In genomic region chr2:61816480-61817355, GRCh38 we compare ENCODE assay signal across 16 cellular contexts. TPM values are rescaled to one million over a fixed set of nuclear protein-coding genes. Genes with fewer than 3 reads are reported as not detected.
A peak's percentile ranks its signal among the peaks of the same experiment; 100 is the strongest.
DNase-seq lines count a peak whose midpoint lies in the region; TF ChIP-seq lines count a peak whose summit lies in the region.
"Had no signal": no experiment of that assay in that cellular context is flagged by ENCODE, and none has a peak within 500 bp of the region (broad histone marks: within the 10 kb centered on the region; RNA-seq: fewer than 3 reads in every experiment).

No MANE protein-coding gene starts in this region.

- H3K4me3 ChIP-seq in choroid plexus epithelial cell (ENCODE audit: low read depth, low read length) (no peak overlapping the region), skeletal muscle tissue (ENCODE audit: low read length in 3 of 3) (peak overlapping the region in 1 of 3 donors; percentile 23)
- H3K4me3 ChIP-seq: PC-9 had no signal

- TF ChIP-seq CTCF in choroid plexus epithelial cell (conservative IDR thresholded peaks at IDR 0.05; ENCODE audit: low read depth, low read length) (no peak), Calu3 (IDR thresholded peaks at IDR 0.05; ENCODE audit: unreplicated experiment) (no peak)

- no peaks in the 10 kb centered on the region for H3K36me3 ChIP-seq in skeletal muscle tissue (ENCODE audit: control insufficient read depth in 3 of 3, insufficient read depth in 3 of 3, low read length in 3 of 3)
- H3K36me3 ChIP-seq: neutrophil had no signal

- no peaks in the 10 kb centered on the region for H3K9me3 ChIP-seq in skeletal muscle tissue (ENCODE audit: control insufficient read depth in 3 of 3, low read length in 3 of 3)
- H3K9me3 ChIP-seq: neutrophil had no signal

- H3K4me1 Mint-ChIP-seq in Calu3 (ENCODE audit: low read depth, unreplicated experiment): no peaks in the 10 kb centered on the region
- H3K4me1 Mint-ChIP-seq: activated naive CD4-positive, alpha-beta T cell treated with anti-CD3 and anti-CD28 coated beads, Interleukin-2, amount 50 U/mL, for 24 hours; B cell; stimulated activated naive B cell treated with anti-CD40 and anti-IgM and Interleukin-4, amounts not matched to agents 10 μg/mL and 1 μg/mL and 100 μg/mL, for 72 hours had no signal

- no peak overlapping the region for H3K4me3 Mint-ChIP-seq in Calu3 (ENCODE audit: low read depth, unreplicated experiment)
- H3K4me3 Mint-ChIP-seq: activated naive CD4-positive, alpha-beta T cell treated with anti-CD3 and anti-CD28 coated beads, Interleukin-2, amount 50 U/mL, for 24 hours; activated T-cell treated with anti-CD3 and anti-CD28 coated beads, Interleukin-2, amount 50 U/mL, for 72 hours; B cell; stimulated activated naive B cell treated with anti-CD40 and anti-IgM and Interleukin-4, amounts not matched to agents 10 μg/mL and 1 μg/mL and 100 μg/mL, for 72 hours had no signal

- H3K4me1 ChIP-seq in skeletal muscle tissue (ENCODE audit: control insufficient read depth in 3 of 3, insufficient read depth in 3 of 3, low read length in 3 of 3): no peaks in the 10 kb centered on the region

- CTCF ChIA-PET in Calu3 (lab: Charles Lee): no interaction called here

- no peaks in the 10 kb centered on the region for H3K27me3 ChIP-seq in skeletal muscle tissue (ENCODE audit: control insufficient read depth in 3 of 3, insufficient read depth in 3 of 3, low read length in 3 of 3)
- H3K27me3 ChIP-seq: neutrophil had no signal

- H3K27ac Mint-ChIP-seq in Calu3 (ENCODE audit: unreplicated experiment): no peak overlapping the region
- H3K27ac Mint-ChIP-seq: activated naive CD4-positive, alpha-beta T cell treated with anti-CD3 and anti-CD28 coated beads, Interleukin-2, amount 50 U/mL, for 24 hours; activated T-cell treated with anti-CD3 and anti-CD28 coated beads, Interleukin-2, amount 50 U/mL, for 72 hours; B cell; stimulated activated naive B cell treated with anti-CD40 and anti-IgM and Interleukin-4, amounts not matched to agents 10 μg/mL and 1 μg/mL and 100 μg/mL, for 72 hours had no signal

- H3K27me3 Mint-ChIP-seq in Calu3 (ENCODE audit: unreplicated experiment): no peaks in the 10 kb centered on the region

- no peaks in the 10 kb centered on the region for H3K9me3 Mint-ChIP-seq in Calu3 (ENCODE audit: low read depth, unreplicated experiment)
- H3K9me3 Mint-ChIP-seq: activated naive CD4-positive, alpha-beta T cell treated with anti-CD3 and anti-CD28 coated beads, Interleukin-2, amount 50 U/mL, for 24 hours; activated T-cell treated with anti-CD3 and anti-CD28 coated beads, Interleukin-2, amount 50 U/mL, for 72 hours; stimulated activated naive B cell treated with anti-CD40 and anti-IgM and Interleukin-4, amounts not matched to agents 10 μg/mL and 1 μg/mL and 100 μg/mL, for 72 hours had no signal

- intact Hi-C loops in Calu3 (cut with micrococcal nuclease; ENCODE audit: unreplicated experiment): no loop called here

- H3K9ac ChIP-seq in skeletal muscle tissue (ENCODE audit: low read depth in 1 of 3, low read length in 3 of 3): peak overlapping the region in 2 of 3 donors; percentile 16 to 33

- peak; percentile 37 for DNase-seq in HuH-7 (ENCODE audit: low spot score)
- peak; percentile 16 for DNase-seq in choroid plexus epithelial cell (ENCODE audit: low read depth)
- DNase-seq in kidney tubule cell (ENCODE audit: low spot score): peak; percentile 40
- DNase-seq in Calu3: no peak
- DNase-seq in epidermal melanocyte (ENCODE audit: insufficient read length, low spot score): no peak
- no peak for DNase-seq in globus pallidus (ENCODE audit: low spot score)
- DNase-seq: activated T-cell treated with anti-CD3 and anti-CD28 coated beads, Interleukin-2, amount 50 U/mL, for 72 hours; NCI-H1694; PC-9; retina; stimulated activated naive B cell treated with anti-CD40 and anti-IgM and Interleukin-4, amounts not matched to agents 10 μg/mL and 1 μg/mL and 100 μg/mL, for 72 hours; T-helper 9 cell had no signal

- H3K36me3 Mint-ChIP-seq in Calu3 (ENCODE audit: insufficient read depth, unreplicated experiment): no peaks in the 10 kb centered on the region
- H3K36me3 Mint-ChIP-seq: activated naive CD4-positive, alpha-beta T cell treated with anti-CD3 and anti-CD28 coated beads, Interleukin-2, amount 50 U/mL, for 24 hours; stimulated activated naive B cell treated with anti-CD40 and anti-IgM and Interleukin-4, amounts not matched to agents 10 μg/mL and 1 μg/mL and 100 μg/mL, for 72 hours had no signal

- H3K27ac ChIP-seq in skeletal muscle tissue (ENCODE audit: low read depth, low read length): no peak overlapping the region
- H3K27ac ChIP-seq: neutrophil, PC-9 had no signal

- BruUV-seq in Calu3 (replicated peaks; lab: Mats Ljungman, UMichigan): no TSS peak

RNA-seq across cellular contexts. Expression of gene FAM161A, which starts 37.1 kb away (rescaled TPM):
- total RNA-seq in skeletal muscle tissue: 7.3 TPM
- 9.1 and 13.4 TPM in 2 replicates for total RNA-seq in Calu3 (2022)

Comparison
In these comparisons a context has a peak if more than half of its experiments do, and no peak if none do; other contexts are left out.
1. DNase-seq: peak in HuH-7 (single experiment), choroid plexus epithelial cell (single experiment) and kidney tubule cell (single experiment); none in Calu3 (single experiment), epidermal melanocyte (single experiment) and globus pallidus (single experiment).